Comparison of ENCODE assay signal across 8 cellular contexts in genomic region chr2:57497489-57498096, GRCh38.
DNase-seq lines count a peak whose midpoint lies in the region; ATAC-seq and TF ChIP-seq lines count a peak whose summit lies in the region.

No MANE protein-coding gene starts in this region.

- peak; percentile 21 for TF ChIP-seq CTCF in activated B cell treated with CpG ODN at 0.5 μM for 24 hours (IDR thresholded peaks at IDR 0.05)
- peak; percentile 27 to 72 (median 30) for TF ChIP-seq CTCF in gastroesophageal sphincter (IDR thresholded peaks at IDR 0.05)
- peak; percentile 46 for TF ChIP-seq CTCF in parathyroid adenoma (IDR thresholded peaks at IDR 0.05)

- no peak overlapping the region for H3K27ac Mint-ChIP-seq in activated B cell treated with CpG ODN at 0.5 μM for 24 hours

- H3K27ac ChIP-seq in gastroesophageal sphincter = no peak overlapping the region
- H3K27ac ChIP-seq in parathyroid adenoma = no peak overlapping the region

- H3K9ac ChIP-seq in parathyroid adenoma = no peak overlapping the region

- no peak overlapping the region for H2AFZ ChIP-seq in parathyroid adenoma

- CTCF ChIA-PET in activated B cell treated with CpG ODN at 0.5 μM for 24 hours (lab: Charles Lee) = interaction anchor here (0.7 to 2.5 kb wide), 3 partner anchors 10 to 1314 kb away, joined by 3 to 8 read pairs (median 6); partner anchors contain the start of gene CCDC85A

- ATAC-seq in GM19035 (IDR thresholded peaks at IDR 0.05; ENCODE audit: unreplicated experiment) = peak; percentile 82
- ATAC-seq in HG03196 (IDR thresholded peaks at IDR 0.05; ENCODE audit: unreplicated experiment) = peak; percentile 76
- no peak for ATAC-seq in activated B cell treated with CpG ODN at 0.5 μM for 24 hours (ENCODE audit: low read depth)
- ATAC-seq in gastroesophageal sphincter = no peak

- no peak overlapping the region for H3K4me2 ChIP-seq in parathyroid adenoma (ENCODE audit: low read length)

- H3K4me3 Mint-ChIP-seq in activated B cell treated with CpG ODN at 0.5 μM for 24 hours = no peak overlapping the region

- H3K4me1 Mint-ChIP-seq in activated B cell treated with CpG ODN at 0.5 μM for 24 hours = peaks cover 2% of the 10 kb centered on the region

- intact Hi-C loops in activated B cell treated with CpG ODN at 0.5 μM for 24 hours (cut with micrococcal nuclease) = loop anchor here (1.0 kb wide), 2 partner anchors 1314 to 1779 kb away; partner anchors contain the start of gene CCDC85A

- no peaks in the 10 kb centered on the region for H3K36me3 Mint-ChIP-seq in activated B cell treated with CpG ODN at 0.5 μM for 24 hours (ENCODE audit: low read depth)

- H3K4me1 ChIP-seq in gastroesophageal sphincter = no peaks in the 10 kb centered on the region
- H3K4me1 ChIP-seq in parathyroid adenoma = no peaks in the 10 kb centered on the region

- H3K36me3 ChIP-seq in gastroesophageal sphincter (no peaks in the 10 kb centered on the region), parathyroid adenoma (ENCODE audit: control insufficient read depth, insufficient read depth, low read length) (no peaks in the 10 kb centered on the region)

- TF ChIP-seq EP300 in gastroesophageal sphincter (IDR thresholded peaks at IDR 0.05) = no peak

- TF ChIP-seq POLR2A in gastroesophageal sphincter (IDR thresholded peaks at IDR 0.05) = no peak

- H3K79me2 ChIP-seq in parathyroid adenoma = no peaks in the 10 kb centered on the region

- H3K27me3 ChIP-seq in gastroesophageal sphincter = no peaks in the 10 kb centered on the region
- H3K27me3 ChIP-seq in parathyroid adenoma (ENCODE audit: control insufficient read depth, insufficient read depth, low read length) = no peaks in the 10 kb centered on the region

- H3K9me3 ChIP-seq in gastroesophageal sphincter = peaks cover 0 to 4% (median 0%) of the 10 kb centered on the region in 3 donors
- no peaks in the 10 kb centered on the region for H3K9me3 ChIP-seq in parathyroid adenoma (ENCODE audit: control insufficient read depth, low read length)

- WGBS in gastroesophageal sphincter (ENCODE audit: low coverage in 1 of 2), 2 donors = 19 to 25% methylated on average over 2 to 3 of the region's 3 CpGs

- POLR2A ChIA-PET in activated B cell treated with CpG ODN at 0.5 μM for 24 hours (lab: Charles Lee) = no interaction called here

- in situ Hi-C loops in Caki2 (cut with HindIII; ENCODE audit: low pct_unique_long_range_greater_than_20kb, low sequenced_read_pairs) = no loop called here

- DNase-seq in Caki2 (ENCODE audit: low read depth) (peak; percentile 47), NCI-H2171 treated with DMSO at 0.1 percent for 48 hours (lab: John Stamatoyannopoulos, UW) (peak; percentile 55), activated B cell treated with CpG ODN at 0.5 μM for 24 hours (no peak), GM19240 (ENCODE audit: insufficient read length, low spot score) (no peak)

- H3K4me3 ChIP-seq in gastroesophageal sphincter = no peak overlapping the region
- H3K4me3 ChIP-seq in parathyroid adenoma (ENCODE audit: low read depth, low read length) = no peak overlapping the region

- no peaks in the 10 kb centered on the region for H3K27me3 Mint-ChIP-seq in activated B cell treated with CpG ODN at 0.5 μM for 24 hours

- no peaks in the 10 kb centered on the region for H3K9me3 Mint-ChIP-seq in activated B cell treated with CpG ODN at 0.5 μM for 24 hours

Comparison
In these comparisons a context has a peak if more than half of its experiments do, and no peak if none do; other contexts are left out.
1. DNase-seq: peak in Caki2 (single experiment) and NCI-H2171 treated with DMSO at 0.1 percent for 48 hours (single experiment); none in activated B cell treated with CpG ODN at 0.5 μM for 24 hours (single experiment) and GM19240 (single experiment).
2. ATAC-seq: peak in GM19035 (single experiment) and HG03196 (single experiment); none in activated B cell treated with CpG ODN at 0.5 μM for 24 hours (single experiment) and gastroesophageal sphincter (single experiment).
3. Peak in every context shown above with its lines, with median percentiles within 50 percentile points of each other: CTCF ChIP-seq.